ENCODE assay signal across 19 cellular contexts in the genomic region with DNA sequence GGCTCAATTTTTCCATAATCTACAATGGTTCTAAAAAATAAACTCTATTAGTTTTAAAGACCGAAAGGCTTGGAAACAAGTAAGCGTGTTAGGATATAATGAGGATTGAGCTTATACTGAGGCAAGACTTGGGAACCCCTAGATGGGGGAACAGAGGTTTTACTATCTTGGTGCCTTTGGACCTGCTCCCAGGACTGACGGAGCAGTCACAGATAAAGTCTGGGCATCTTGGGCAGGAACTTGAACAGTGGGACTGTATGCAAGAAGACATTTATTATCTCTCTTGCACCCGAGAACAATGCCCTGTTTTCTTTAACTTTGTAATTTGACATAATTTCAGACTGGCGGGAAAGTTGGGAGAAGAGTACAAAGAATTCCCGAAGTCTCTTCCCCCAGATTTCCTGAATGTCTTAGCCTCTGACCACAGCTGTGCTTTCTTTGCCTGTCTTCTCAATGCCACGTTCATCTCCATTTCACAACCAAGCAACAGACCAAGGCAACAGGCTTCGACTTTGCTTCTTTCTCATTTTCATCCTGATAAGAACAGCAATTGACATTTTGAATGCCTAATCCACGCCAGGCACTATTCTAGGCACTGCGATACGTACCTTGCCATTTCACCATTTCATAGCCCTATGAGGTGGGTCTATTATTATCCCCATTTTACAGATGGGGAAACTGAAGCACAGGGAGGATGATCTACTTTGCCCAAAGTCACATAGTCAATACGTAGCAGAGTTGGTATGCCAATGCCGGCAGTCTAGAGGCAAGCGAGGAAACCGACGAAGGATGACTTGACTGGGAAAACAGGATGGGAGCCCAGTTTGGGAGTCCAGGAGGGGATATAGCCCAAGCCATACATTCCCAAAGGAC. TPM values are rescaled to one million over a fixed set of nuclear protein-coding genes. Genes with fewer than 3 reads are reported as not detected.
DNase-seq lines count a peak whose midpoint lies in the region; ATAC-seq, FAIRE-seq and TF ChIP-seq lines count a peak whose summit lies in the region.
"Had no signal": no experiment of that assay in that cellular context is flagged by ENCODE, and none has a peak within 500 bp of the region (broad histone marks: within the 10 kb centered on the region; RNA-seq: fewer than 3 reads in every experiment).

No MANE protein-coding gene starts in this region.

- H3K36me3 Mint-ChIP-seq in activated T-cell treated with anti-CD3 and anti-CD28 coated beads, Interleukin-2, amount 50 U/mL, for 24 hours (ENCODE audit: low read depth) = peaks cover 22% of the 10 kb centered on the region
- H3K36me3 Mint-ChIP-seq in activated T-cell treated with anti-CD3 and anti-CD28 coated beads, Interleukin-2, amount 50 U/mL, for 72 hours (ENCODE audit: insufficient read depth in 2 of 2) = peaks cover 21 to 22% of the 10 kb centered on the region in 2 donors
- H3K36me3 Mint-ChIP-seq in activated B cell treated with CpG ODN at 0.5 μM for 24 hours (ENCODE audit: low read depth) = peaks cover 13% of the 10 kb centered on the region

- DNase-seq in activated T-cell treated with anti-CD3 and anti-CD28 coated beads, Interleukin-2, amount 50 U/mL, for 24 hours = peak; percentile 11
- DNase-seq in activated T-cell treated with anti-CD3 and anti-CD28 coated beads, Interleukin-2, amount 50 U/mL, for 72 hours = no peak
- DNase-seq in activated B cell treated with CpG ODN at 0.5 μM for 24 hours (no peak), kidney (peak; percentile 11), sigmoid colon (peak; percentile 22), SHP77 treated with DMSO at 0.1 percent for 48 hours (lab: John Stamatoyannopoulos, UW) (no peak), SKM-1 (lab: John Stamatoyannopoulos, UW; ENCODE audit: unreplicated experiment) (no peak), DMS53 treated with DMSO at 0.1 percent for 48 hours (lab: John Stamatoyannopoulos, UW; ENCODE audit: unreplicated experiment) (no peak)
- DNase-seq: BE2C; CD8-positive, alpha-beta T cell; DND-41; H9; NCI-H1105 treated with DMSO at 0.1 percent for 48 hours; NCI-H1694 treated with DMSO at 0.1 percent for 48 hours; NCI-H2107; NCI-H2227 treated with DMSO at 0.1 percent for 48 hours had no signal

- no peaks in the 10 kb centered on the region for H3K36me3 ChIP-seq in kidney (ENCODE audit: control insufficient read depth in 1 of 2, insufficient read depth in 2 of 2, low read length in 2 of 2)
- H3K36me3 ChIP-seq in sigmoid colon = no peaks in the 10 kb centered on the region
- H3K36me3 ChIP-seq: BE2C had no signal

- no peaks in the 10 kb centered on the region for H3K27me3 ChIP-seq in sigmoid colon

- H3K9me3 Mint-ChIP-seq in activated T-cell treated with anti-CD3 and anti-CD28 coated beads, Interleukin-2, amount 50 U/mL, for 24 hours = peaks cover 2% of the 10 kb centered on the region
- H3K9me3 Mint-ChIP-seq in activated T-cell treated with anti-CD3 and anti-CD28 coated beads, Interleukin-2, amount 50 U/mL, for 72 hours = peaks cover 4 to 7% of the 10 kb centered on the region in 2 donors
- peaks cover 4% of the 10 kb centered on the region for H3K9me3 Mint-ChIP-seq in activated B cell treated with CpG ODN at 0.5 μM for 24 hours
- H3K9me3 Mint-ChIP-seq: CD8-positive, alpha-beta T cell had no signal

- WGBS in sigmoid colon, 2 donors = 75 to 86% methylated on average over 16 of the region's 16 CpGs

- no peaks in the 10 kb centered on the region for H3K27me3 Mint-ChIP-seq in activated T-cell treated with anti-CD3 and anti-CD28 coated beads, Interleukin-2, amount 50 U/mL, for 24 hours
- H3K27me3 Mint-ChIP-seq in activated T-cell treated with anti-CD3 and anti-CD28 coated beads, Interleukin-2, amount 50 U/mL, for 72 hours (ENCODE audit: low read depth) = no peaks in the 10 kb centered on the region
- H3K27me3 Mint-ChIP-seq in activated B cell treated with CpG ODN at 0.5 μM for 24 hours = no peaks in the 10 kb centered on the region

- TF ChIP-seq POLR2A in sigmoid colon (IDR thresholded peaks at IDR 0.05) = no peak

- TF ChIP-seq CTCF in activated B cell treated with CpG ODN at 0.5 μM for 24 hours (IDR thresholded peaks at IDR 0.05) = no peak
- no peak for TF ChIP-seq CTCF in kidney (IDR thresholded peaks at IDR 0.05; ENCODE audit: borderline replicate concordance, extremely low read depth, insufficient read depth)
- TF ChIP-seq CTCF in sigmoid colon (IDR thresholded peaks at IDR 0.05) = no peak

- TF ChIP-seq EP300 in sigmoid colon (IDR thresholded peaks at IDR 0.05) = no peak

- H3K4me3 ChIP-seq in kidney (ENCODE audit: low read length in 2 of 2) (no peak overlapping the region), sigmoid colon (no peak overlapping the region)

- H3K9ac ChIP-seq in kidney (ENCODE audit: low read length in 2 of 2) = no peak overlapping the region

- CTCF ChIA-PET in activated B cell treated with CpG ODN at 0.5 μM for 24 hours (lab: Charles Lee) = no interaction called here

- H3K27ac ChIP-seq in kidney (ENCODE audit: low read depth in 2 of 2, low read length in 2 of 2) (no peak overlapping the region), sigmoid colon (no peak overlapping the region)
- H3K27ac ChIP-seq: 22Rv1 had no signal

- FAIRE-seq in kidney (lab: Jason Lieb, UNC) = no peak
- FAIRE-seq: G401.6 had no signal

- ATAC-seq in activated T-cell treated with anti-CD3 and anti-CD28 coated beads, Interleukin-2, amount 50 U/mL, for 72 hours (replicated peaks in 1 of 2) = no peak
- no peak for ATAC-seq in activated B cell treated with CpG ODN at 0.5 μM for 24 hours (ENCODE audit: low read depth)
- ATAC-seq: CD8-positive, alpha-beta T cell; Panc1 had no signal

- H3K9me3 ChIP-seq in kidney (ENCODE audit: control insufficient read depth in 1 of 2, low read length in 2 of 2) (peaks cover 3 to 5% of the 10 kb centered on the region in 2 donors), sigmoid colon (no peaks in the 10 kb centered on the region)
- H3K9me3 ChIP-seq: BE2C had no signal

- H3K4me3 Mint-ChIP-seq in activated T-cell treated with anti-CD3 and anti-CD28 coated beads, Interleukin-2, amount 50 U/mL, for 24 hours = no peak overlapping the region
- no peak overlapping the region for H3K4me3 Mint-ChIP-seq in activated T-cell treated with anti-CD3 and anti-CD28 coated beads, Interleukin-2, amount 50 U/mL, for 72 hours
- no peak overlapping the region for H3K4me3 Mint-ChIP-seq in activated B cell treated with CpG ODN at 0.5 μM for 24 hours
- H3K4me3 Mint-ChIP-seq: CD8-positive, alpha-beta T cell; H9 had no signal

- POLR2A ChIA-PET in activated B cell treated with CpG ODN at 0.5 μM for 24 hours (lab: Charles Lee) = interaction anchor here (0.5 to 1.0 kb wide), 4 partner anchors 14 to 95 kb away, joined by 3 to 4 read pairs (median 3); a partner anchor contains a TSS

- H3K4me1 ChIP-seq in kidney (ENCODE audit: control insufficient read depth in 1 of 2, insufficient read depth in 1 of 2, low read depth in 1 of 2, low read length in 2 of 2) (peaks cover 0 to 3% of the 10 kb centered on the region in 2 donors), sigmoid colon (peaks cover 0 to 22% (median 18%) of the 10 kb centered on the region in 4 donors)
- H3K4me1 ChIP-seq: BE2C had no signal

- peaks cover 36% of the 10 kb centered on the region for H3K4me1 Mint-ChIP-seq in activated T-cell treated with anti-CD3 and anti-CD28 coated beads, Interleukin-2, amount 50 U/mL, for 24 hours (ENCODE audit: low read depth)
- H3K4me1 Mint-ChIP-seq in activated T-cell treated with anti-CD3 and anti-CD28 coated beads, Interleukin-2, amount 50 U/mL, for 72 hours (ENCODE audit: low read depth) = peaks cover 34% of the 10 kb centered on the region
- H3K4me1 Mint-ChIP-seq in activated B cell treated with CpG ODN at 0.5 μM for 24 hours = peaks cover 49% of the 10 kb centered on the region

- intact Hi-C loops in activated B cell treated with CpG ODN at 0.5 μM for 24 hours (cut with micrococcal nuclease) (loop anchor here (10.0 kb wide), 1 partner anchor 244 kb away; a partner anchor contains a TSS), kidney (cut with DNase I) (no loop called here), sigmoid colon (cut with DNase I) (no loop called here)

- H3K27ac Mint-ChIP-seq in activated T-cell treated with anti-CD3 and anti-CD28 coated beads, Interleukin-2, amount 50 U/mL, for 24 hours = no peak overlapping the region
- no peak overlapping the region for H3K27ac Mint-ChIP-seq in activated T-cell treated with anti-CD3 and anti-CD28 coated beads, Interleukin-2, amount 50 U/mL, for 72 hours
- peak overlapping the region; percentile 0 for H3K27ac Mint-ChIP-seq in activated B cell treated with CpG ODN at 0.5 μM for 24 hours
- H3K27ac Mint-ChIP-seq: CD8-positive, alpha-beta T cell had no signal

RNA-seq across cellular contexts. Expression of a gene that starts 3.0 kb away (rescaled TPM):
- 100 to 1,000 TPM; 313 to 348 TPM for total RNA-seq in activated T-cell treated with anti-CD3 and anti-CD28 coated beads, Interleukin-2, amount 50 U/mL, for 72 hours
- 176 and 202 TPM in 2 replicates for total RNA-seq in activated B cell treated with CpG ODN at 0.5 μM for 24 hours
- 115 TPM for total RNA-seq in kidney
- 13.8 TPM for polyA plus RNA-seq in kidney (ENCODE audit: insufficient read depth, low read depth, low replicate concordance)
- total RNA-seq in sigmoid colon = 100 to 1,000 TPM in 2 of 4 donors, 10 to 100 TPM in 2; 54.6 to 177 (median 102) TPM
- polyA plus RNA-seq in sigmoid colon = 100 to 1,000 TPM in 1 of 3 donors, 10 to 100 TPM in 2; 16.9 to 105 (median 19.8) TPM

RNA-seq across cellular contexts. Expression of a gene that starts 42.2 kb away (rescaled TPM):
- total RNA-seq in activated T-cell treated with anti-CD3 and anti-CD28 coated beads, Interleukin-2, amount 50 U/mL, for 72 hours = 100 to 1,000 TPM; 119 to 165 TPM
- total RNA-seq in activated B cell treated with CpG ODN at 0.5 μM for 24 hours (61.0 and 68.3 TPM in 2 replicates), kidney (72.1 TPM), sigmoid colon (10 to 100 TPM; 32.5 to 51.0 (median 45.1) TPM)
- polyA plus RNA-seq in kidney (ENCODE audit: insufficient read depth, low read depth, low replicate concordance) (145 TPM), sigmoid colon (10 to 100 TPM; 54.7 to 65.2 (median 64.2) TPM)

Comparison
In these comparisons a context has a peak if more than half of its experiments do, and no peak if none do; other contexts are left out.
1. DNase-seq: peak in activated T-cell treated with anti-CD3 and anti-CD28 coated beads, Interleukin-2, amount 50 U/mL, for 24 hours (single experiment), kidney (single experiment) and sigmoid colon (single experiment); none in activated T-cell treated with anti-CD3 and anti-CD28 coated beads, Interleukin-2, amount 50 U/mL, for 72 hours (0 of 2), activated B cell treated with CpG ODN at 0.5 μM for 24 hours (single experiment), SHP77 treated with DMSO at 0.1 percent for 48 hours (single experiment), SKM-1 (single experiment) and DMS53 treated with DMSO at 0.1 percent for 48 hours (single experiment).